16 cellular contexts compared by ENCODE assay signal in the genomic region with DNA sequence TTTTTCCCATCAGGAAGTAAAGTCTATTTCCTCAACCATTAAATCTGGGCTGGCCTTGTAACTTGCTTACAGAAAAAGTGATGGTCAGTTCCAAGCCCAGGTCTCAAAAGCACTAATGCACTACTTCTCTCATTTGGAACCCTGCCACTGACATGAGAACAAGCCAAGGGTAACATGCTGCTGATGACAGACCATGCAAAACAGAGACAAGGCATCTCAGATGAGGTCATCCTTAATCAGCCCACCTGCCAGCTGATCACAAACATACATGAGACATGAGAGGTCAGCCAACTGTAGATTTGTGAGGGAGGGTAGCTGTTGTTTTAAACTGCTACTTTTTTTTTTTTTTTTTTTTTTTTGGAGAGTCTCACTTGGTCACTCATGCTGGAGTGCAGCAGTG. TPM values are rescaled to one million over a fixed set of nuclear protein-coding genes. Genes with fewer than 3 reads are reported as not detected.
DNase-seq lines count a peak whose midpoint lies in the region; ATAC-seq, FAIRE-seq and TF ChIP-seq lines count a peak whose summit lies in the region.
"Had no signal": no experiment of that assay in that cellular context is flagged by ENCODE, and none has a peak within 500 bp of the region (broad histone marks: within the 10 kb centered on the region; RNA-seq: fewer than 3 reads in every experiment).

No MANE protein-coding gene starts in this region.

- H3K4me1 ChIP-seq in SJCRH30: peaks cover 3% of the 10 kb centered on the region; the same call in 1 of the 2 replicates
- H3K4me1 ChIP-seq: BLaER1, sigmoid colon, tibial nerve had no signal

- TF ChIP-seq CTCF in fibroblast of the aortic adventitia (IDR thresholded peaks at IDR 0.05; ENCODE audit: insufficient read depth, low read length): no peak

- no peaks in the 10 kb centered on the region for H3K27me3 ChIP-seq in SJCRH30
- H3K27me3 ChIP-seq: BLaER1, sigmoid colon, tibial nerve had no signal

- no peak for FAIRE-seq in HTR-8/SVneo (lab: Jason Lieb, UNC)
- FAIRE-seq: H1 had no signal

- H3K27ac ChIP-seq in SJCRH30 (no peak overlapping the region), caudate nucleus (ENCODE audit: low read depth, low read length) (no peak overlapping the region)
- H3K27ac ChIP-seq: BLaER1, sigmoid colon, tibial nerve had no signal

- no peaks in the 10 kb centered on the region for H3K9me3 ChIP-seq in SJCRH30 (replicated peaks)
- H3K9me3 ChIP-seq: BLaER1, sigmoid colon, tibial nerve had no signal

- no peak for DNase-seq in Right ventricle myocardium superior
- no peak for DNase-seq in left ventricle myocardium superior
- DNase-seq in SJCRH30: peak; percentile 42 to 64
- DNase-seq in fibroblast of the aortic adventitia (ENCODE audit: low read depth): peak; percentile 81
- no peak for DNase-seq in caudate nucleus (lab: John Stamatoyannopoulos, UW)
- DNase-seq in HTR-8/SVneo (ENCODE audit: insufficient read length, low spot score): no peak
- DNase-seq in ureter (ENCODE audit: low spot score): no peak
- DNase-seq: amygdala, immature natural killer cell, natural killer cell, NCI-H510A treated with DMSO at 0.1 percent for 48 hours, sigmoid colon had no signal

- intact Hi-C loops in Right ventricle myocardium superior (cut with DNase I): no loop called here
- intact Hi-C loops in left ventricle myocardium superior (cut with micrococcal nuclease): no loop called here

- ATAC-seq in Right ventricle myocardium superior (ENCODE audit: poor library complexity) (peak; percentile 22), left ventricle myocardium superior (no peak), HG02973 (IDR thresholded peaks at IDR 0.05; ENCODE audit: unreplicated experiment) (no peak)
- ATAC-seq: natural killer cell had no signal

- H3K4me3 ChIP-seq in SJCRH30 (no peak overlapping the region), fibroblast of the aortic adventitia (ENCODE audit: low read depth, low read length) (no peak overlapping the region)
- H3K4me3 ChIP-seq: BLaER1, sigmoid colon, tibial nerve had no signal

- peaks cover 13% of the 10 kb centered on the region; the same call in 1 of the 2 replicates for H3K36me3 ChIP-seq in SJCRH30

RNA-seq across cellular contexts. Expression of gene TWF1, which starts 16.2 kb away (rescaled TPM):
- total RNA-seq in Right ventricle myocardium superior (11.9 TPM), left ventricle myocardium superior (12.4 TPM), fibroblast of the aortic adventitia (ENCODE audit: low replicate concordance) (50.2 and 179 TPM in 2 replicates), ureter (144 TPM)
- 125 and 147 TPM in 2 replicates for total RNA-seq in SJCRH30 (2014; rRNA removed; shearing (Covaris generic))

RNA-seq across cellular contexts. Expression of gene IRAK4, which starts 31.2 kb away (rescaled TPM):
- total RNA-seq in Right ventricle myocardium superior (5.3 TPM), left ventricle myocardium superior (4.3 TPM), fibroblast of the aortic adventitia (ENCODE audit: low replicate concordance) (31.9 and 47.1 TPM in 2 replicates), ureter (24.6 TPM)
- total RNA-seq in SJCRH30 (2014; rRNA removed; shearing (Covaris generic)): 13.5 and 15.7 TPM in 2 replicates

RNA-seq across cellular contexts. Expression of gene PUS7L, which starts 31.4 kb away (rescaled TPM):
- total RNA-seq in Right ventricle myocardium superior (3.7 TPM), left ventricle myocardium superior (5.1 TPM), fibroblast of the aortic adventitia (ENCODE audit: low replicate concordance) (27.9 and 29.4 TPM in 2 replicates), ureter (26.0 TPM)
- 29.2 and 35.7 TPM in 2 replicates for total RNA-seq in SJCRH30 (2014; rRNA removed; shearing (Covaris generic))

RNA-seq across cellular contexts. Expression of gene TMEM117, which starts 45.9 kb away (rescaled TPM):
- total RNA-seq in Right ventricle myocardium superior (5.8 TPM), left ventricle myocardium superior (7.1 TPM), fibroblast of the aortic adventitia (ENCODE audit: low replicate concordance) (9.9 and 13.0 TPM in 2 replicates), ureter (16.7 TPM)
- total RNA-seq in SJCRH30 (2014; rRNA removed; shearing (Covaris generic)): 12.6 and 15.9 TPM in 2 replicates

Comparison
In these comparisons a context has a peak if more than half of its experiments do, and no peak if none do; other contexts are left out.
1. DNase-seq: peak in SJCRH30 (2 of 2) and fibroblast of the aortic adventitia (single experiment); none in Right ventricle myocardium superior (single experiment), left ventricle myocardium superior (single experiment), caudate nucleus (0 of 61), HTR-8/SVneo (single experiment) and ureter (single experiment).